In genomic region chr6:30613251-30614043, GRCh38 we compare ENCODE assay signal across 1 cellular context.
TF ChIP-seq lines count a peak whose summit lies in the region.

No MANE protein-coding gene starts in this region.

TF ChIP-seq in H1, 55 proteins besides CTCF, POLR2A, EP300 and RAD21:
- 0 out of 2 replicates have a peak, but pooled peaks have one; percentile 12 for TF ChIP-seq SP4 (IDR thresholded peaks at IDR 0.05; ENCODE audit: low read length)
- TF ChIP-seq USF2 (IDR thresholded peaks at IDR 0.05; ENCODE audit: low read length): no peak
- TF ChIP-seq GTF2F1 (IDR thresholded peaks at IDR 0.05; ENCODE audit: borderline replicate concordance, low read depth, low read length): no peak
- TF ChIP-seq TAF7 (optimal IDR thresholded peaks at IDR 0.05; ENCODE audit: borderline replicate concordance, low read depth, low read length): peak; percentile 16
- no peak for TF ChIP-seq ATF3 (IDR thresholded peaks at IDR 0.05; ENCODE audit: insufficient read depth, low read depth, low read length)
TF ChIP-seq in H1: peak in this region for 2.
